ENCODE assay signal across 1 cellular context in the genomic region with DNA sequence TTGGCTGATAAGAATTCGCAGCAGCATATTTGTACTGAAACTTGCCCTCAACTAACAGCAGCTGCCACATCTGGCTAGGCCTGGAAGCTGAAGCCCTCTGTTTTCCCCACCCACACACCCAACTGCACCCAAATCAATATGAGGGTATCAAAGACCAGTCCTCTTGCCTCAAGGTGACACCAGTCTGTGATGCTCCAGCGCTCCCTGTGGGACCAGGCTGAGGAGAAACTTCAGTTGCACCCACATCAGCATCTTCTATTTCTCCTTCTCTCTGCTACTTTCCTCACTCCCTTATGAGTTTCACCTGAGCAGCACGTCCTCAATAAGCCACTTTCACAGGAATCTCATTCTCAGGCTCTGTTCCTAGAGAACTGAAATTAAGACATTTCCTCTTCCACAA.
TF ChIP-seq lines count a peak whose summit lies in the region.

No MANE protein-coding gene starts in this region.

TF ChIP-seq in HepG2, 621 proteins besides CTCF, POLR2A, EP300 and RAD21:
- TF ChIP-seq EZH2 (conservative IDR thresholded peaks at IDR 0.05; ENCODE audit: low read depth, low read length), result no peak
- no peak for TF ChIP-seq DPF2 (CRISPR knock-in tag; IDR thresholded peaks at IDR 0.05; ENCODE audit: borderline replicate concordance, low read depth)
- no peak for TF ChIP-seq HDAC2 (CRISPR knock-in tag; IDR thresholded peaks at IDR 0.05)
- TF ChIP-seq ZNF160 (CRISPR knock-in tag; IDR thresholded peaks at IDR 0.05), result no peak
- no peak for TF ChIP-seq RFXANK (CRISPR knock-in tag; IDR thresholded peaks at IDR 0.05)
- TF ChIP-seq MEIS2 (CRISPR knock-in tag; IDR thresholded peaks at IDR 0.05), result no peak
